In the genomic region with DNA sequence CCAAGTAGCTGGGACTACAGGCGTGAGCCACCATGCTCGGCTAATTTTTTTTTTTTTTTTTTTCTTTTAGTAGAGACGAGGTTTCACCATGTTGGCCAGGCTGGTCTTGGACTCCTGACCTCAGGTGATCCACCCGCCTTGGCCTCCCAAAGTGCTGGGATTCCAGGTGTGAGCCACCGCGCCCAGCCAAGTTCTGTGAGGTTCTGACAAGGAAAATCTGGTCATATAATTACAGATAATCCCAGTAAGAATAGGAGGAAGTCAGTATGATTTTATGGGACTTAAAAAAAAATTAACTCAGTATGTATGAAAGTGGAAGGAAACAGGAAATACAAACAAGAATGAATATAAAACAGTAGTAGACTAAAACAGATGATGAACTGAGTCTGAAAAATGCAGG, we compare ENCODE assay signal across 8 cellular contexts. TPM values are rescaled to one million over a fixed set of nuclear protein-coding genes. Genes with fewer than 3 reads are reported as not detected.
DNase-seq lines count a peak whose midpoint lies in the region; ATAC-seq and TF ChIP-seq lines count a peak whose summit lies in the region.
"Not testable (repeated sequence)": the region's sequence is repeated elsewhere in the genome, so short reads cannot be mapped to it uniquely, and the experiment has no call there.

No MANE protein-coding gene starts in this region.

- not testable (repeated sequence) for H3K4me3 Mint-ChIP-seq in CD8-positive, alpha-beta T cell; activated CD8-positive, alpha-beta T cell treated with anti-CD3 and anti-CD28 coated beads for 36 hours; activated T-helper 17 cell treated with anti-CD3 and anti-CD28 coated beads, Interleukin-2, amount 50 U/mL, for 72 hours; MCF 10A (ENCODE audit: unreplicated experiment); stimulated activated effector memory CD8-positive, alpha-beta T cell treated with anti-CD3 and anti-CD28 coated beads, Interleukin-12 subunit alpha, Interleukin-12 subunit beta, amount 100 ng/mL, for 72 hours

- peaks cover 16% of the 10 kb centered on the region for H3K36me3 ChIP-seq in CD8-positive, alpha-beta T cell (ENCODE audit: insufficient read depth, low read length)
- H3K36me3 ChIP-seq in colonic mucosa; mucosa of descending colon (ENCODE audit: low read depth): not testable (repeated sequence)
- peaks cover 0 to 49% (median 18%) of the 10 kb centered on the region in 4 donors for H3K36me3 ChIP-seq in transverse colon

- H3K9me3 Mint-ChIP-seq in CD8-positive, alpha-beta T cell; activated CD8-positive, alpha-beta T cell treated with anti-CD3 and anti-CD28 coated beads for 36 hours; activated T-helper 17 cell treated with anti-CD3 and anti-CD28 coated beads, Interleukin-2, amount 50 U/mL, for 72 hours; MCF 10A (ENCODE audit: unreplicated experiment); stimulated activated effector memory CD8-positive, alpha-beta T cell treated with anti-CD3 and anti-CD28 coated beads, Interleukin-12 subunit alpha, Interleukin-12 subunit beta, amount 100 ng/mL, for 72 hours: not testable (repeated sequence)

- WGBS in transverse colon (ENCODE audit: low coverage in 1 of 2), 2 donors: 71 to 100% methylated on average over 2 to 6 of the region's 6 CpGs

- not testable (repeated sequence) for TF ChIP-seq POLR2A in transverse colon (IDR thresholded peaks at IDR 0.05)

- BruUV-seq in MCF 10A (replicated peaks; lab: Mats Ljungman, UMichigan): not testable (repeated sequence)

- H3K4me3 ChIP-seq in CD8-positive, alpha-beta T cell (ENCODE audit: low read depth, low read length); colonic mucosa; mucosa of descending colon; transverse colon: not testable (repeated sequence)

- CTCF ChIA-PET in CD8-positive, alpha-beta T cell (lab: Charles Lee): interaction anchor here (0.7 to 1.4 kb wide), 2 partner anchors 12 to 158 kb away, joined by 3 to 5 read pairs; no protein-coding TSS in a partner anchor
- CTCF ChIA-PET in activated CD8-positive, alpha-beta T cell treated with anti-CD3 and anti-CD28 coated beads for 36 hours (lab: Charles Lee): interaction anchor here (11.1 kb wide), 1 partner anchor 12 kb away, joined by 164 read pairs; no protein-coding TSS in a partner anchor
- CTCF ChIA-PET in MCF 10A (lab: Yijun Ruan, JAX): interaction anchor here (0.7 kb wide), 1 partner anchor 16 kb away, joined by 5 read pairs; no protein-coding TSS in a partner anchor

- not testable (repeated sequence) for DNase-seq in CD8-positive, alpha-beta T cell; activated CD8-positive, alpha-beta T cell treated with anti-CD3 and anti-CD28 coated beads for 36 hours; MCF 10A (ENCODE audit: unreplicated experiment); stimulated activated effector memory CD8-positive, alpha-beta T cell treated with anti-CD3 and anti-CD28 coated beads, Interleukin-12 subunit alpha, Interleukin-12 subunit beta, amount 100 ng/mL, for 72 hours (ENCODE audit: low spot score in 2 of 2)
- DNase-seq in colonic mucosa: peak; percentile 36
- peak; percentile 43 to 72 (median 65) for DNase-seq in mucosa of descending colon
- DNase-seq in transverse colon: peak; percentile 51

- H3K4me1 Mint-ChIP-seq in CD8-positive, alpha-beta T cell (ENCODE audit: low read depth): peaks cover 56% of the 10 kb centered on the region
- peaks cover 38% of the 10 kb centered on the region for H3K4me1 Mint-ChIP-seq in activated CD8-positive, alpha-beta T cell treated with anti-CD3 and anti-CD28 coated beads for 36 hours (ENCODE audit: low read depth)
- peaks cover 31% of the 10 kb centered on the region for H3K4me1 Mint-ChIP-seq in activated T-helper 17 cell treated with anti-CD3 and anti-CD28 coated beads, Interleukin-2, amount 50 U/mL, for 72 hours
- peaks cover 18% of the 10 kb centered on the region for H3K4me1 Mint-ChIP-seq in MCF 10A (ENCODE audit: insufficient read depth, unreplicated experiment)
- H3K4me1 Mint-ChIP-seq in stimulated activated effector memory CD8-positive, alpha-beta T cell treated with anti-CD3 and anti-CD28 coated beads, Interleukin-12 subunit alpha, Interleukin-12 subunit beta, amount 100 ng/mL, for 72 hours: peaks cover 36% of the 10 kb centered on the region

- H3K27ac ChIP-seq in CD8-positive, alpha-beta T cell (ENCODE audit: low read depth, low read length); colonic mucosa: not testable (repeated sequence)
- H3K27ac ChIP-seq in transverse colon: peak overlapping the region in 3 of 4 donors; percentile 30 to 38 (median 32)

- H3K27ac Mint-ChIP-seq in CD8-positive, alpha-beta T cell: peak overlapping the region; percentile 28
- peak overlapping the region; percentile 34 for H3K27ac Mint-ChIP-seq in activated CD8-positive, alpha-beta T cell treated with anti-CD3 and anti-CD28 coated beads for 36 hours
- peak overlapping the region; percentile 78 for H3K27ac Mint-ChIP-seq in activated T-helper 17 cell treated with anti-CD3 and anti-CD28 coated beads, Interleukin-2, amount 50 U/mL, for 72 hours
- H3K27ac Mint-ChIP-seq in MCF 10A (ENCODE audit: low read depth, unreplicated experiment): peak overlapping the region; percentile 46
- H3K27ac Mint-ChIP-seq in stimulated activated effector memory CD8-positive, alpha-beta T cell treated with anti-CD3 and anti-CD28 coated beads, Interleukin-12 subunit alpha, Interleukin-12 subunit beta, amount 100 ng/mL, for 72 hours: peak overlapping the region; percentile 74

- H3K27me3 Mint-ChIP-seq in CD8-positive, alpha-beta T cell (ENCODE audit: low read depth); activated CD8-positive, alpha-beta T cell treated with anti-CD3 and anti-CD28 coated beads for 36 hours; activated T-helper 17 cell treated with anti-CD3 and anti-CD28 coated beads, Interleukin-2, amount 50 U/mL, for 72 hours; MCF 10A (ENCODE audit: insufficient read depth, unreplicated experiment): not testable (repeated sequence)

- not testable (repeated sequence) for H3K9me3 ChIP-seq in CD8-positive, alpha-beta T cell (ENCODE audit: low read length); colonic mucosa; mucosa of descending colon; transverse colon

- not testable (repeated sequence) for H3K9ac ChIP-seq in colonic mucosa (ENCODE audit: low read depth in 2 of 2, low read length in 2 of 2)

- ATAC-seq in CD8-positive, alpha-beta T cell; activated CD8-positive, alpha-beta T cell treated with anti-CD3 and anti-CD28 coated beads for 36 hours; activated T-helper 17 cell treated with anti-CD3 and anti-CD28 coated beads, Interleukin-2, amount 50 U/mL, for 72 hours (replicated peaks); stimulated activated effector memory CD8-positive, alpha-beta T cell treated with anti-CD3 and anti-CD28 coated beads, Interleukin-12 subunit alpha, Interleukin-12 subunit beta, amount 100 ng/mL, for 72 hours: not testable (repeated sequence)
- ATAC-seq in mucosa of descending colon: peak; percentile 86

- not testable (repeated sequence) for TF ChIP-seq EP300 in transverse colon (IDR thresholded peaks at IDR 0.05; ENCODE audit: low read depth)

- peaks cover 83% of the 10 kb centered on the region for H3K36me3 Mint-ChIP-seq in CD8-positive, alpha-beta T cell
- peaks cover 60% of the 10 kb centered on the region for H3K36me3 Mint-ChIP-seq in activated CD8-positive, alpha-beta T cell treated with anti-CD3 and anti-CD28 coated beads for 36 hours (ENCODE audit: low read depth)
- peaks cover 100% of the 10 kb centered on the region for H3K36me3 Mint-ChIP-seq in activated T-helper 17 cell treated with anti-CD3 and anti-CD28 coated beads, Interleukin-2, amount 50 U/mL, for 72 hours (ENCODE audit: low read depth)
- peaks cover 90% of the 10 kb centered on the region for H3K36me3 Mint-ChIP-seq in MCF 10A (ENCODE audit: insufficient read depth, unreplicated experiment)
- H3K36me3 Mint-ChIP-seq in stimulated activated effector memory CD8-positive, alpha-beta T cell treated with anti-CD3 and anti-CD28 coated beads, Interleukin-12 subunit alpha, Interleukin-12 subunit beta, amount 100 ng/mL, for 72 hours: peaks cover 94% of the 10 kb centered on the region

- not testable (repeated sequence) for TF ChIP-seq CTCF in CD8-positive, alpha-beta T cell (IDR thresholded peaks at IDR 0.05); activated CD8-positive, alpha-beta T cell treated with anti-CD3 and anti-CD28 coated beads for 36 hours (IDR thresholded peaks at IDR 0.05); MCF 10A (IDR thresholded peaks at IDR 0.05; ENCODE audit: unreplicated experiment); colonic mucosa (IDR thresholded peaks at IDR 0.05); mucosa of descending colon (IDR thresholded peaks at IDR 0.05); transverse colon (IDR thresholded peaks at IDR 0.05)

- not testable (repeated sequence) for H3K27me3 ChIP-seq in CD8-positive, alpha-beta T cell (ENCODE audit: insufficient read depth, low read length); colonic mucosa; transverse colon

- intact Hi-C loops in CD8-positive, alpha-beta T cell (cut with DNase I, micrococcal nuclease); activated CD8-positive, alpha-beta T cell treated with anti-CD3 and anti-CD28 coated beads for 36 hours (cut with micrococcal nuclease); MCF 10A (cut with micrococcal nuclease); colonic mucosa (cut with DNase I); mucosa of descending colon (cut with DNase I, micrococcal nuclease); transverse colon (cut with DNase I; ENCODE audit: low total_unique reads): not testable (repeated sequence)

- in situ Hi-C loops in transverse colon (cut with MboI; ENCODE audit: low pct_ligation_motif_present in 1 of 4, low pct_unique_long_range_greater_than_20kb in 1 of 4, low sequenced_read_pairs in 3 of 4): loop anchor here in 2 of 4 donors (25.0 kb wide), 1 partner anchor 312 kb away; no protein-coding TSS in a partner anchor

- POLR2A ChIA-PET in CD8-positive, alpha-beta T cell (lab: Charles Lee); activated CD8-positive, alpha-beta T cell treated with anti-CD3 and anti-CD28 coated beads for 36 hours (lab: Charles Lee); MCF 10A (lab: Yijun Ruan, JAX): not testable (repeated sequence)

- H3K4me1 ChIP-seq in CD8-positive, alpha-beta T cell (ENCODE audit: insufficient read depth, low read length): peaks cover 21% of the 10 kb centered on the region
- H3K4me1 ChIP-seq in colonic mucosa (peaks cover 10% of the 10 kb centered on the region), mucosa of descending colon (ENCODE audit: low read depth) (peaks cover 17% of the 10 kb centered on the region), transverse colon (peaks cover 8 to 29% (median 17%) of the 10 kb centered on the region in 4 donors)

RNA-seq across cellular contexts. Expression of gene PSMD11, which starts 6.1 kb away (rescaled TPM):
- total RNA-seq in CD8-positive, alpha-beta T cell: 10 to 100 TPM; 69.9 to 72.6 TPM
- 100 to 1,000 TPM; 119 to 130 TPM for total RNA-seq in activated CD8-positive, alpha-beta T cell treated with anti-CD3 and anti-CD28 coated beads for 36 hours
- 100 to 1,000 TPM; 108 to 161 TPM for total RNA-seq in activated T-helper 17 cell treated with anti-CD3 and anti-CD28 coated beads, Interleukin-2, amount 50 U/mL, for 72 hours
- total RNA-seq in MCF 10A (2022) (123 and 134 TPM in 2 replicates), colonic mucosa (100 to 1,000 TPM in 1 of 2 donors, 10 to 100 TPM in 1; 81.2 to 117 TPM), mucosa of descending colon (10 to 100 TPM; 81.5 to 99.2 (median 85.8) TPM), transverse colon (100 to 1,000 TPM in 1 of 4 donors, 10 to 100 TPM in 3; 20.9 to 238 (median 62.3) TPM)

RNA-seq across cellular contexts. Expression of gene CDK5R1, which starts 36.4 kb away (rescaled TPM):
- total RNA-seq in CD8-positive, alpha-beta T cell: 1 to 10 TPM; 5.6 to 5.9 TPM
- 10 to 100 TPM; 10.2 to 10.5 TPM for total RNA-seq in activated CD8-positive, alpha-beta T cell treated with anti-CD3 and anti-CD28 coated beads for 36 hours
- total RNA-seq in activated T-helper 17 cell treated with anti-CD3 and anti-CD28 coated beads, Interleukin-2, amount 50 U/mL, for 72 hours: 10 to 100 TPM in 1 of 2 donors, 1 to 10 TPM in 1; 3.6 to 13.0 TPM
- total RNA-seq in MCF 10A (2022): 4.0 and 4.4 TPM in 2 replicates
- total RNA-seq in colonic mucosa: 1 to 10 TPM in 1 of 2 donors, under 1 TPM in 1; 0.98 to 1.4 TPM
- 1 to 10 TPM in 2 of 3 donors, under 1 TPM in 1; 0.72 to 2.1 (median 1.3) TPM for total RNA-seq in mucosa of descending colon
- total RNA-seq in transverse colon: 10 to 100 TPM in 1 of 4 donors, 1 to 10 TPM in 3; 1.3 to 41.2 (median 2.4) TPM

Comparison
In these comparisons a context has a peak if more than half of its experiments do, and no peak if none do; other contexts are left out.
1. H3K27ac Mint-ChIP-seq: peak in every context shown above with its lines; median percentile 78 in activated T-helper 17 cell treated with anti-CD3 and anti-CD28 coated beads, Interleukin-2, amount 50 U/mL, for 72 hours; 74 in stimulated activated effector memory CD8-positive, alpha-beta T cell treated with anti-CD3 and anti-CD28 coated beads, Interleukin-12 subunit alpha, Interleukin-12 subunit beta, amount 100 ng/mL, for 72 hours; 46 in MCF 10A; 34 in activated CD8-positive, alpha-beta T cell treated with anti-CD3 and anti-CD28 coated beads for 36 hours; 28 in CD8-positive, alpha-beta T cell.